26 cellular contexts compared by ENCODE assay signal in genomic region chr17:40187238-40187637, GRCh38. TPM values are rescaled to one million over a fixed set of nuclear protein-coding genes. Genes with fewer than 3 reads are reported as not detected.
"Had no signal": no experiment of that assay in that cellular context is flagged by ENCODE, and none has a peak within 500 bp of the region (broad histone marks: within the 10 kb centered on the region; RNA-seq: fewer than 3 reads in every experiment).

No MANE protein-coding gene starts in this region.

- H3K27ac ChIP-seq: left lung, ovary, right atrium auricular region, right lobe of liver, stomach, testis, thyroid gland, transverse colon, upper lobe of right lung had no signal

- H3K27ac Mint-ChIP-seq: mesothelial cell of epicardium; nephron; progenitor cell of endocrine pancreas; stimulated activated naive B cell treated with anti-CD40 and anti-IgM and Interleukin-4, amounts not matched to agents 10 μg/mL and 1 μg/mL and 100 μg/mL, for 72 hours had no signal

- H3K36me3 ChIP-seq: ovary, right atrium auricular region, right lobe of liver, thyroid gland, transverse colon, upper lobe of right lung had no signal

- H3K9me3 ChIP-seq: left lung, ovary, right atrium auricular region, right lobe of liver, stomach, testis, thyroid gland, transverse colon, upper lobe of right lung had no signal

- H3K4me2 ChIP-seq: smooth muscle cell had no signal

- H3K27me3 ChIP-seq: ovary, right atrium auricular region, right lobe of liver, stomach, testis, thyroid gland, transverse colon, upper lobe of right lung had no signal

- H3K36me3 Mint-ChIP-seq: naive B cell had no signal

- H3K4me3 Mint-ChIP-seq: immature natural killer cell; mesothelial cell of epicardium; nephron; stimulated activated naive B cell treated with anti-CD40 and anti-IgM and Interleukin-4, amounts not matched to agents 10 μg/mL and 1 μg/mL and 100 μg/mL, for 72 hours had no signal

- ATAC-seq: left colon; left lung; right lobe of liver; stimulated activated naive B cell treated with anti-CD40 and anti-IgM and Interleukin-4, amounts not matched to agents 10 μg/mL and 1 μg/mL and 100 μg/mL, for 72 hours; stimulated activated naive CD8-positive, alpha-beta T cell treated with anti-CD3 and anti-CD28 coated beads, Interleukin-15, Interleukin-2, amounts not matched to agents 100 U/mL and 50 U/mL, for 24 hours; upper lobe of right lung had no signal

- DNase-seq: hypothalamus; immature natural killer cell; kidney; left colon; left lung; mesendoderm; naive B cell; ovary; right lobe of liver; stimulated activated CD4-positive, alpha-beta T cell treated with anti-CD3 and anti-CD28 coated beads, Interleukin-1b, Interleukin-23, amount 100 ng/mL, for 48 hours; stimulated activated CD4-positive, alpha-beta T cell treated with anti-CD3 and anti-CD28 coated beads, Interleukin-2, amount 100 ng/mL, for 48 hours; stimulated activated CD4-positive, alpha-beta T cell treated with anti-CD3 and anti-CD28 coated beads, Interleukin-4, amount 100 ng/mL, for 4 hours; stimulated activated CD8-positive, alpha-beta memory T cell treated with anti-CD3 and anti-CD28 coated beads, Interleukin-4, amount 100 ng/mL, for 48 hours; stimulated activated naive B cell treated with anti-CD40 and anti-IgM and Interleukin-4, amounts not matched to agents 10 μg/mL and 1 μg/mL and 100 μg/mL, for 72 hours; stimulated activated naive CD8-positive, alpha-beta T cell treated with anti-CD3 and anti-CD28 coated beads, Interleukin-15, Interleukin-2, amounts not matched to agents 100 U/mL and 50 U/mL, for 24 hours; stomach; testis; thyroid gland; transverse colon; upper lobe of right lung had no signal

- H3K9me3 Mint-ChIP-seq: immature natural killer cell; mesothelial cell of epicardium; naive B cell; nephron; stimulated activated naive B cell treated with anti-CD40 and anti-IgM and Interleukin-4, amounts not matched to agents 10 μg/mL and 1 μg/mL and 100 μg/mL, for 72 hours had no signal

- H3K27me3 Mint-ChIP-seq: naive B cell; stimulated activated naive B cell treated with anti-CD40 and anti-IgM and Interleukin-4, amounts not matched to agents 10 μg/mL and 1 μg/mL and 100 μg/mL, for 72 hours had no signal

- H3K4me3 ChIP-seq: left lung, lung, ovary, right atrium auricular region, right lobe of liver, smooth muscle cell, stomach, testis, thyroid gland, transverse colon, upper lobe of right lung had no signal

RNA-seq across cellular contexts. Expression of gene RAPGEFL1, which starts 10.0 kb away (rescaled TPM):
- polyA plus RNA-seq: immature natural killer cell had no signal
